In genomic region chr11:121311373-121311772, GRCh38 we compare ENCODE assay signal across 21 cellular contexts. TPM values are rescaled to one million over a fixed set of nuclear protein-coding genes. Genes with fewer than 3 reads are reported as not detected.
A peak's percentile ranks its signal among the peaks of the same experiment; 100 is the strongest.
DNase-seq lines count a peak whose midpoint lies in the region; ATAC-seq and TF ChIP-seq lines count a peak whose summit lies in the region.
"Had no signal": no experiment of that assay in that cellular context is flagged by ENCODE, and none has a peak within 500 bp of the region (broad histone marks: within the 10 kb centered on the region; RNA-seq: fewer than 3 reads in every experiment).

No MANE protein-coding gene starts in this region.

- TF ChIP-seq CTCF in DOHH2 (IDR thresholded peaks at IDR 0.05; ENCODE audit: low read depth, low read length, poor library complexity, severe bottlenecking) (no peak), liver (IDR thresholded peaks at IDR 0.05; ENCODE audit: low read depth, low read length, missing input control) (no peak)

- H3K4me2 ChIP-seq in DOHH2 (ENCODE audit: low read length), result peak overlapping the region; percentile 49

- H3K27ac Mint-ChIP-seq in CD4-positive, CD25-positive, alpha-beta regulatory T cell, result peak overlapping the region; percentile 21 to 37 (median 29)
- H3K27ac Mint-ChIP-seq in T-helper 2 cell treated with Interferon-gamma antibody and Interleukin-4, amounts not matched to agents 5 μg/mL and 100 μg/mL, for 36 hours, result no peak overlapping the region
- H3K27ac Mint-ChIP-seq: activated naive CD8-positive, alpha-beta T cell treated with anti-CD3 and anti-CD28 coated beads, Interleukin-2, amount 10 ng/mL, durations not matched to agents 7 days and 5 days; natural killer cell treated with Interleukin-12 subunit alpha and Interleukin-12 subunit beta and Interleukin-15 and Interleukin-18, amount 100 ng/mL, for 72 hours had no signal

- no peaks in the 10 kb centered on the region for H3K4me1 ChIP-seq in CD4-positive, CD25-positive, alpha-beta regulatory T cell (ENCODE audit: control insufficient read depth, insufficient read depth, low read length, poor library complexity, severe bottlenecking)
- peaks cover 54% of the 10 kb centered on the region for H3K4me1 ChIP-seq in DOHH2 (ENCODE audit: control insufficient read depth, low read length)
- H3K4me1 ChIP-seq in liver (ENCODE audit: control insufficient read depth in 4 of 4, insufficient read depth in 4 of 4, low read length in 3 of 4), result peaks cover 0 to 2% (median 0%) of the 10 kb centered on the region in 4 donors
- H3K4me1 ChIP-seq: body of pancreas, colonic mucosa, parathyroid adenoma, tibial artery had no signal

- peaks cover 20% of the 10 kb centered on the region for H3K36me3 ChIP-seq in CD4-positive, CD25-positive, alpha-beta regulatory T cell (ENCODE audit: control insufficient read depth, insufficient read depth, low read length)
- H3K36me3 ChIP-seq in DOHH2 (ENCODE audit: control insufficient read depth, low read length), result peaks cover 42% of the 10 kb centered on the region
- H3K36me3 ChIP-seq in liver (ENCODE audit: control insufficient read depth in 4 of 4, insufficient read depth in 3 of 4, low read depth in 1 of 4, low read length in 3 of 4), result peaks cover 2 to 31% (median 17%) of the 10 kb centered on the region in 4 donors

- H3K9me3 ChIP-seq in CD4-positive, CD25-positive, alpha-beta regulatory T cell (ENCODE audit: control insufficient read depth in 2 of 2, low read length in 2 of 2), result no peaks in the 10 kb centered on the region
- H3K9me3 ChIP-seq in DOHH2 (ENCODE audit: control insufficient read depth, insufficient read depth, low read length) (no peaks in the 10 kb centered on the region), liver (ENCODE audit: control insufficient read depth in 4 of 4, low read length in 3 of 4) (no peaks in the 10 kb centered on the region)
- H3K9me3 ChIP-seq: body of pancreas, colonic mucosa, tibial artery had no signal

- H3K36me3 Mint-ChIP-seq in CD4-positive, CD25-positive, alpha-beta regulatory T cell, result peaks cover 13% of the 10 kb centered on the region
- peaks cover 30% of the 10 kb centered on the region for H3K36me3 Mint-ChIP-seq in T-helper 2 cell treated with Interferon-gamma antibody and Interleukin-4, amounts not matched to agents 5 μg/mL and 100 μg/mL, for 36 hours (ENCODE audit: low read depth)

- H3K4me1 Mint-ChIP-seq in CD4-positive, CD25-positive, alpha-beta regulatory T cell, result peaks cover 0 to 11% (median 7%) of the 10 kb centered on the region in 4 donors
- peaks cover 27% of the 10 kb centered on the region for H3K4me1 Mint-ChIP-seq in T-helper 2 cell treated with Interferon-gamma antibody and Interleukin-4, amounts not matched to agents 5 μg/mL and 100 μg/mL, for 36 hours (ENCODE audit: low read depth)

- ATAC-seq in CD4-positive, CD25-positive, alpha-beta regulatory T cell (ENCODE audit: low read depth in 2 of 2), result no peak
- ATAC-seq in GM18873 (IDR thresholded peaks at IDR 0.05; ENCODE audit: low FRiP score, unreplicated experiment), result no peak
- ATAC-seq: body of pancreas, left colon, Right ventricle myocardium inferior, sciatic nerve had no signal

- peak overlapping the region; percentile 1 for H3K27ac ChIP-seq in CD4-positive, CD25-positive, alpha-beta regulatory T cell (ENCODE audit: insufficient read depth, low read length, poor library complexity, severe bottlenecking)
- H3K27ac ChIP-seq in DOHH2 (ENCODE audit: low read depth, low read length), result peak overlapping the region; percentile 65
- no peak overlapping the region for H3K27ac ChIP-seq in liver (ENCODE audit: low read depth in 1 of 2, low read length in 2 of 2)
- H3K27ac ChIP-seq: body of pancreas, colonic mucosa, GM23248, parathyroid adenoma, tibial artery had no signal

- H3K9me2 ChIP-seq in DOHH2 (replicated peaks; ENCODE audit: control insufficient read depth, low read length), result no peaks in the 10 kb centered on the region

- no peak overlapping the region for H3K9ac ChIP-seq in liver (ENCODE audit: low read depth in 1 of 2, low read length in 2 of 2)
- H3K9ac ChIP-seq: GM23248, parathyroid adenoma had no signal

- no peak overlapping the region for H3K4me3 Mint-ChIP-seq in CD4-positive, CD25-positive, alpha-beta regulatory T cell
- H3K4me3 Mint-ChIP-seq in T-helper 2 cell treated with Interferon-gamma antibody and Interleukin-4, amounts not matched to agents 5 μg/mL and 100 μg/mL, for 36 hours, result no peak overlapping the region
- H3K4me3 Mint-ChIP-seq: activated naive CD8-positive, alpha-beta T cell treated with anti-CD3 and anti-CD28 coated beads, Interleukin-2, amount 10 ng/mL, durations not matched to agents 7 days and 5 days; natural killer cell treated with Interleukin-12 subunit alpha and Interleukin-12 subunit beta and Interleukin-15 and Interleukin-18, amount 100 ng/mL, for 72 hours had no signal

- no peaks in the 10 kb centered on the region for H3K27me3 Mint-ChIP-seq in CD4-positive, CD25-positive, alpha-beta regulatory T cell
- H3K27me3 Mint-ChIP-seq in T-helper 2 cell treated with Interferon-gamma antibody and Interleukin-4, amounts not matched to agents 5 μg/mL and 100 μg/mL, for 36 hours (ENCODE audit: low read depth), result no peaks in the 10 kb centered on the region
- H3K27me3 Mint-ChIP-seq: activated naive CD8-positive, alpha-beta T cell treated with anti-CD3 and anti-CD28 coated beads, Interleukin-2, amount 10 ng/mL, durations not matched to agents 7 days and 5 days; natural killer cell treated with Interleukin-12 subunit alpha and Interleukin-12 subunit beta and Interleukin-15 and Interleukin-18, amount 100 ng/mL, for 72 hours had no signal

- no peaks in the 10 kb centered on the region for H3K9me3 Mint-ChIP-seq in CD4-positive, CD25-positive, alpha-beta regulatory T cell
- no peaks in the 10 kb centered on the region for H3K9me3 Mint-ChIP-seq in T-helper 2 cell treated with Interferon-gamma antibody and Interleukin-4, amounts not matched to agents 5 μg/mL and 100 μg/mL, for 36 hours
- H3K9me3 Mint-ChIP-seq: activated naive CD8-positive, alpha-beta T cell treated with anti-CD3 and anti-CD28 coated beads, Interleukin-2, amount 10 ng/mL, durations not matched to agents 7 days and 5 days; natural killer cell treated with Interleukin-12 subunit alpha and Interleukin-12 subunit beta and Interleukin-15 and Interleukin-18, amount 100 ng/mL, for 72 hours had no signal

- no peak overlapping the region for H3K4me3 ChIP-seq in CD4-positive, CD25-positive, alpha-beta regulatory T cell (ENCODE audit: low read depth, low read length)
- H3K4me3 ChIP-seq in DOHH2 (ENCODE audit: low read length) (no peak overlapping the region; the same call in 1 of the 2 replicates), liver (ENCODE audit: low read depth in 1 of 3, low read length in 3 of 3) (no peak overlapping the region)
- H3K4me3 ChIP-seq: body of pancreas, colonic mucosa, GM23248, tibial artery had no signal

- peak in 1 of 2 donors; percentile 23 for TF ChIP-seq RAD21 in liver (IDR thresholded peaks at IDR 0.05)

- no peaks in the 10 kb centered on the region for H3K27me3 ChIP-seq in CD4-positive, CD25-positive, alpha-beta regulatory T cell (ENCODE audit: control insufficient read depth, insufficient read depth, low read length)
- H3K27me3 ChIP-seq in DOHH2 (ENCODE audit: control insufficient read depth, low read length), result no peaks in the 10 kb centered on the region
- no peaks in the 10 kb centered on the region for H3K27me3 ChIP-seq in liver (ENCODE audit: control insufficient read depth in 4 of 4, insufficient read depth in 4 of 4, low read length in 3 of 4)
- H3K27me3 ChIP-seq: body of pancreas, colonic mucosa, tibial artery had no signal

- H4K20me1 ChIP-seq in DOHH2 (ENCODE audit: control insufficient read depth, insufficient read depth, low read depth, low read length), result no peaks in the 10 kb centered on the region

- no peaks in the 10 kb centered on the region for H3K79me2 ChIP-seq in DOHH2 (ENCODE audit: control insufficient read depth, low read length)
- H3K79me2 ChIP-seq: parathyroid adenoma had no signal

- H3F3A ChIP-seq in DOHH2 (ENCODE audit: control insufficient read depth, insufficient read depth), result peaks cover 30% of the 10 kb centered on the region

- DNase-seq in CD4-positive, CD25-positive, alpha-beta regulatory T cell, result no peak
- peak; percentile 29 for DNase-seq in T-helper 2 cell treated with Interferon-gamma antibody and Interleukin-4, amounts not matched to agents 5 μg/mL and 100 μg/mL, for 36 hours (ENCODE audit: low spot score)
- DNase-seq in 8988T, result no peak
- DNase-seq in SKM-1 (lab: John Stamatoyannopoulos, UW; ENCODE audit: unreplicated experiment), result no peak
- DNase-seq: activated CD4-positive, alpha-beta T cell treated with anti-CD3 and anti-CD28 coated beads, Interleukin-2, amount 50 U/mL, for 1 hour; activated naive CD8-positive, alpha-beta T cell treated with anti-CD3 and anti-CD28 coated beads, Interleukin-2, amount 10 ng/mL, durations not matched to agents 7 days and 5 days; body of pancreas; colonic mucosa; GM23248; left colon; NCI-H1436 treated with DMSO at 0.1 percent for 48 hours; NCI-H2171; NCI-H526 treated with DMSO at 0.1 percent for 48 hours; tibial artery had no signal

TF ChIP-seq in liver, 16 proteins besides CTCF, POLR2A, EP300 and RAD21 (continues in another document):
- peak; percentile 38 to 49 for TF ChIP-seq HNF4A (conservative IDR thresholded peaks at IDR 0.05)
- peak in 1 of 2 donors; percentile 14 for TF ChIP-seq JUND (IDR thresholded peaks at IDR 0.05)

RNA-seq across cellular contexts. Expression of gene SC5D, which starts 18.8 kb away (rescaled TPM):
- 81.4 TPM for total RNA-seq in CD4-positive, CD25-positive, alpha-beta regulatory T cell
- polyA plus RNA-seq in CD4-positive, CD25-positive, alpha-beta regulatory T cell, result 10 to 100 TPM in 2 of 4 donors, 1 to 10 TPM in 2; 8.0 to 12.8 (median 9.6) TPM
- total RNA-seq in liver, result 100 to 1,000 TPM; 208 to 282 TPM
- 10 to 100 TPM; 80.1 to 97.1 TPM for polyA plus RNA-seq in liver

Comparison
In these comparisons a context has a peak if more than half of its experiments do, and no peak if none do; other contexts are left out.
1. H3K27ac ChIP-seq: peak in CD4-positive, CD25-positive, alpha-beta regulatory T cell (single experiment) and DOHH2 (single experiment); none in liver (0 of 2).